ENCODE assay signal across 9 cellular contexts in genomic region chr15:70741107-70741511, GRCh38. TPM values are rescaled to one million over a fixed set of nuclear protein-coding genes. Genes with fewer than 3 reads are reported as not detected.
DNase-seq lines count a peak whose midpoint lies in the region; ATAC-seq and TF ChIP-seq lines count a peak whose summit lies in the region.
"Had no signal": no experiment of that assay in that cellular context is flagged by ENCODE, and none has a peak within 500 bp of the region (broad histone marks: within the 10 kb centered on the region; RNA-seq: fewer than 3 reads in every experiment).

No MANE protein-coding gene starts in this region.

- no peak for TF ChIP-seq CTCF in AG09319 (IDR thresholded peaks at IDR 0.05; ENCODE audit: low read depth, low read length)

- no peak overlapping the region for H3K4me3 Mint-ChIP-seq in activated T-cell treated with anti-CD3 and anti-CD28 coated beads, Interleukin-2, amount 50 U/mL, for 4 hours

- H3K27me3 Mint-ChIP-seq in activated T-cell treated with anti-CD3 and anti-CD28 coated beads, Interleukin-2, amount 50 U/mL, for 4 hours (ENCODE audit: low read depth) = peaks cover 8% of the 10 kb centered on the region

- DNase-seq in AG09319 (ENCODE audit: extremely low read depth, low read depth) = peak; percentile 65
- DNase-seq in NCI-H2029 (lab: John Stamatoyannopoulos, UW) = peak; percentile 55
- DNase-seq in dermis microvascular lymphatic vessel endothelial cell (ENCODE audit: low read depth in 2 of 2) = peak; percentile 57 to 65
- DNase-seq in myocyte (ENCODE audit: low read depth) = peak; percentile 53
- no peak for DNase-seq in activated T-cell treated with anti-CD3 and anti-CD28 coated beads, Interleukin-2, amount 50 U/mL, for 4 hours
- DNase-seq in stimulated activated CD8-positive, alpha-beta memory T cell treated with anti-CD3 and anti-CD28 coated beads, Interleukin-4, amount 100 ng/mL, for 48 hours = no peak
- no peak for DNase-seq in stimulated activated CD4-positive, alpha-beta T cell treated with anti-CD3 and anti-CD28 coated beads, Interleukin-2, amount 100 ng/mL, for 24 hours
- DNase-seq: activated CD8-positive, alpha-beta memory T cell treated with anti-CD3 and anti-CD28 coated beads for 24 hours had no signal

- H3K9me3 Mint-ChIP-seq in activated T-cell treated with anti-CD3 and anti-CD28 coated beads, Interleukin-2, amount 50 U/mL, for 4 hours = no peaks in the 10 kb centered on the region

- H3K4me1 Mint-ChIP-seq in activated T-cell treated with anti-CD3 and anti-CD28 coated beads, Interleukin-2, amount 50 U/mL, for 4 hours (ENCODE audit: low read depth) = no peaks in the 10 kb centered on the region

- no peaks in the 10 kb centered on the region for H3K36me3 Mint-ChIP-seq in activated T-cell treated with anti-CD3 and anti-CD28 coated beads, Interleukin-2, amount 50 U/mL, for 4 hours (ENCODE audit: insufficient read depth)

- ATAC-seq in HG02571 (IDR thresholded peaks at IDR 0.05; ENCODE audit: unreplicated experiment) = no peak
- ATAC-seq in activated T-cell treated with anti-CD3 and anti-CD28 coated beads, Interleukin-2, amount 50 U/mL, for 4 hours = no peak

RNA-seq across cellular contexts. Expression of gene UACA, which starts 22.2 kb away (rescaled TPM):
- 125 and 203 TPM in 2 replicates for total RNA-seq in dermis microvascular lymphatic vessel endothelial cell
- total RNA-seq in myocyte = 31.5 and 45.4 TPM in 2 replicates
- 61.8 TPM for polyA plus RNA-seq in myocyte (2012)
- 1 to 10 TPM in 1 of 3 donors, under 1 TPM in 2; 0.33 to 1.1 (median 0.61) TPM for total RNA-seq in activated T-cell treated with anti-CD3 and anti-CD28 coated beads, Interleukin-2, amount 50 U/mL, for 4 hours

Comparison
In these comparisons a context has a peak if more than half of its experiments do, and no peak if none do; other contexts are left out.
1. DNase-seq: peak in AG09319 (single experiment), NCI-H2029 (single experiment), dermis microvascular lymphatic vessel endothelial cell (2 of 2) and myocyte (single experiment); none in activated T-cell treated with anti-CD3 and anti-CD28 coated beads, Interleukin-2, amount 50 U/mL, for 4 hours (single experiment), stimulated activated CD8-positive, alpha-beta memory T cell treated with anti-CD3 and anti-CD28 coated beads, Interleukin-4, amount 100 ng/mL, for 48 hours (single experiment) and stimulated activated CD4-positive, alpha-beta T cell treated with anti-CD3 and anti-CD28 coated beads, Interleukin-2, amount 100 ng/mL, for 24 hours (0 of 2).
2. RNA of gene UACA, which starts 22.2 kb away (total RNA-seq): 125 to 203 TPM in dermis microvascular lymphatic vessel endothelial cell and 31.5 to 45.4 TPM in myocyte; 0.33 to 1.1 TPM in activated T-cell treated with anti-CD3 and anti-CD28 coated beads, Interleukin-2, amount 50 U/mL, for 4 hours; every median in the first group is over 10 times any median in the second.